ENCODE assay signal across 11 cellular contexts in genomic region chr18:77069482-77069881, GRCh38.
DNase-seq lines count a peak whose midpoint lies in the region; ATAC-seq and TF ChIP-seq lines count a peak whose summit lies in the region.
"Had no signal": no experiment of that assay in that cellular context is flagged by ENCODE, and none has a peak within 500 bp of the region (broad histone marks: within the 10 kb centered on the region; RNA-seq: fewer than 3 reads in every experiment).

No MANE protein-coding gene starts in this region.

- no peaks in the 10 kb centered on the region for H3K27me3 ChIP-seq in stomach
- no peaks in the 10 kb centered on the region for H3K27me3 ChIP-seq in tibial artery

- no peak for TF ChIP-seq EP300 in stomach (IDR thresholded peaks at IDR 0.05)

- H3K36me3 ChIP-seq in stomach, result peaks cover 0 to 8% (median 8%) of the 10 kb centered on the region in 4 donors
- H3K36me3 ChIP-seq in tibial artery, result no peaks in the 10 kb centered on the region

- H3K27me3 Mint-ChIP-seq in activated T-cell treated with anti-CD3 and anti-CD28 coated beads, Interleukin-2, amount 50 U/mL, for 72 hours (ENCODE audit: low read depth), result no peaks in the 10 kb centered on the region
- H3K27me3 Mint-ChIP-seq in T-cell, result no peaks in the 10 kb centered on the region

- H3K27ac ChIP-seq in stomach (peak overlapping the region in 4 of 5 donors; percentile 76 to 93 (median 86)), tibial artery (no peak overlapping the region)

- H3K27ac Mint-ChIP-seq in activated T-cell treated with anti-CD3 and anti-CD28 coated beads, Interleukin-2, amount 50 U/mL, for 72 hours, result peak overlapping the region; percentile 99
- peak overlapping the region; percentile 87 to 100 for H3K27ac Mint-ChIP-seq in T-cell

- no peak for DNase-seq in activated T-cell treated with anti-CD3 and anti-CD28 coated beads, Interleukin-2, amount 50 U/mL, for 72 hours
- DNase-seq in activated T-cell treated with anti-CD3 and anti-CD28 coated beads, Interleukin-2, amount 50 U/mL, for 48 hours, result no peak
- DNase-seq in T-cell, result no peak
- DNase-seq in medulla oblongata (ENCODE audit: extremely low spot score), result peak; percentile 43
- no peak for DNase-seq in stomach
- DNase-seq in tibial artery, result no peak
- DNase-seq in DMS53 treated with DMSO at 0.1 percent for 48 hours (lab: John Stamatoyannopoulos, UW; ENCODE audit: unreplicated experiment), result no peak
- DNase-seq in AG08395 (ENCODE audit: low spot score), result no peak
- DNase-seq: GOT3, NCI-H510A treated with DMSO at 0.1 percent for 48 hours had no signal

- peaks cover 15 to 21% of the 10 kb centered on the region in 2 donors for H3K36me3 Mint-ChIP-seq in activated T-cell treated with anti-CD3 and anti-CD28 coated beads, Interleukin-2, amount 50 U/mL, for 72 hours (ENCODE audit: insufficient read depth in 2 of 2)
- peaks cover 45% of the 10 kb centered on the region for H3K36me3 Mint-ChIP-seq in T-cell

- WGBS in stomach, 5 donors, result 87 to 96% (median 93%) methylated on average over 14 of the region's 14 CpGs

- ATAC-seq in activated T-cell treated with anti-CD3 and anti-CD28 coated beads, Interleukin-2, amount 50 U/mL, for 72 hours (replicated peaks in 1 of 2), result no peak
- no peak for ATAC-seq in T-cell (replicated peaks in 1 of 4)
- ATAC-seq: stimulated activated naive CD8-positive, alpha-beta T cell treated with anti-CD3 and anti-CD28 coated beads, Interleukin-15, Interleukin-2, amounts not matched to agents 100 U/mL and 50 U/mL, for 24 hours had no signal

- peaks cover 0 to 3% of the 10 kb centered on the region in 2 donors for H3K9me3 Mint-ChIP-seq in activated T-cell treated with anti-CD3 and anti-CD28 coated beads, Interleukin-2, amount 50 U/mL, for 72 hours
- H3K9me3 Mint-ChIP-seq in T-cell, result no peaks in the 10 kb centered on the region

- TF ChIP-seq POLR2A in stomach (IDR thresholded peaks at IDR 0.05), result no peak

- H3K9me3 ChIP-seq in stomach (no peaks in the 10 kb centered on the region), tibial artery (no peaks in the 10 kb centered on the region)

- peaks cover 66 to 97% (median 83%) of the 10 kb centered on the region in 4 donors for H3K4me1 ChIP-seq in stomach
- peaks cover 0 to 39% (median 33%) of the 10 kb centered on the region in 4 donors for H3K4me1 ChIP-seq in tibial artery

- peaks cover 98% of the 10 kb centered on the region for H3K4me1 Mint-ChIP-seq in activated T-cell treated with anti-CD3 and anti-CD28 coated beads, Interleukin-2, amount 50 U/mL, for 72 hours (ENCODE audit: low read depth)
- peaks cover 95 to 100% (median 99%) of the 10 kb centered on the region in 3 donors for H3K4me1 Mint-ChIP-seq in T-cell

- H3K4me3 ChIP-seq in stomach (no peak overlapping the region), tibial artery (no peak overlapping the region)

- POLR2A ChIA-PET in T-cell (lab: Charles Lee), result interaction anchor here in 1 of 2 donors (1.1 kb wide), 1 partner anchor 32 kb away, joined by 3 read pairs; no protein-coding TSS in a partner anchor

- intact Hi-C loops in stomach (cut with DNase I; ENCODE audit: low total_unique reads), result no loop called here
- intact Hi-C loops in tibial artery (cut with DNase I; ENCODE audit: low total_unique reads), result loop anchor here (5.0 kb wide), 1 partner anchor 63 kb away; the partner anchor contains the start of gene MBP

- peak overlapping the region; percentile 71 to 78 for H3K4me3 Mint-ChIP-seq in activated T-cell treated with anti-CD3 and anti-CD28 coated beads, Interleukin-2, amount 50 U/mL, for 72 hours
- H3K4me3 Mint-ChIP-seq in T-cell, result peak overlapping the region; percentile 18 to 71 (median 42)

- CTCF ChIA-PET in T-cell (lab: Charles Lee), result interaction anchor here (0.5 to 1.4 kb wide), 7 partner anchors 14 to 62 kb away, joined by 3 to 4 read pairs (median 3); no protein-coding TSS in a partner anchor

- TF ChIP-seq CTCF in stomach (IDR thresholded peaks at IDR 0.05) (no peak), tibial artery (IDR thresholded peaks at IDR 0.05) (no peak)

Comparison
In these comparisons a context has a peak if more than half of its experiments do, and no peak if none do; other contexts are left out.
1. H3K27ac ChIP-seq: peak in stomach (4 of 5); none in tibial artery (0 of 2).